22 cellular contexts compared by ENCODE assay signal in genomic region chr20:47287609-47288144, GRCh38.
A peak's percentile ranks its signal among the peaks of the same experiment; 100 is the strongest.
DNase-seq lines count a peak whose midpoint lies in the region; ATAC-seq, FAIRE-seq and TF ChIP-seq lines count a peak whose summit lies in the region.
"Had no signal": no experiment of that assay in that cellular context is flagged by ENCODE, and none has a peak within 500 bp of the region (broad histone marks: within the 10 kb centered on the region; RNA-seq: fewer than 3 reads in every experiment).

No MANE protein-coding gene starts in this region.

- no peak overlapping the region for H3T11ph ChIP-seq in H9 (ENCODE audit: low read length)

- no peak overlapping the region for H3K14ac ChIP-seq in H9 (ENCODE audit: insufficient read depth, low read length)

- H3K23ac ChIP-seq in H9 (ENCODE audit: insufficient read length, low read depth, low read length): no peak overlapping the region

- peaks cover 2% of the 10 kb centered on the region for H3K79me1 ChIP-seq in H9 (ENCODE audit: insufficient read depth, low read depth, low read length, poor library complexity, severe bottlenecking)

- no peaks in the 10 kb centered on the region for H3K27me3 ChIP-seq in Caco-2 (replicated peaks; ENCODE audit: control insufficient read depth, insufficient read depth, low read length)
- no peaks in the 10 kb centered on the region for H3K27me3 ChIP-seq in H9 (ENCODE audit: insufficient read depth, low read length)
- H3K27me3 ChIP-seq in adrenal gland: no peaks in the 10 kb centered on the region
- H3K27me3 ChIP-seq: BLaER1 treated with 17β-estradiol and CSF1 and Interleukin-3, amounts not matched to agents 10 nM and 100 nM; SJSA1 had no signal

- H3K4me3 ChIP-seq in Caco-2 (ENCODE audit: low read depth, low read length) (no peak overlapping the region), adrenal gland (no peak overlapping the region)
- H3K4me3 ChIP-seq: BLaER1 treated with 17β-estradiol and CSF1 and Interleukin-3, amounts not matched to agents 10 nM and 100 nM; HAP-1; SJSA1 had no signal

- no peak overlapping the region for H4K91ac ChIP-seq in H9 (ENCODE audit: insufficient read length, low read depth, low read length)

- H3K79me2 ChIP-seq in H9 (ENCODE audit: insufficient read depth, low read length): no peaks in the 10 kb centered on the region

- ATAC-seq in HG03095 (IDR thresholded peaks at IDR 0.05; ENCODE audit: unreplicated experiment): no peak
- ATAC-seq: Right ventricle myocardium inferior had no signal

- H3K4me1 Mint-ChIP-seq in Caco-2 (ENCODE audit: low read depth, unreplicated experiment): peaks cover 28% of the 10 kb centered on the region
- H3K4me1 Mint-ChIP-seq in H9: peaks cover 0 to 2% of the 10 kb centered on the region in 2 experiments; a peak in 1 of 4 replicates
- H3K4me1 Mint-ChIP-seq in progenitor cell of endocrine pancreas (ENCODE audit: low read depth): peaks cover 13% of the 10 kb centered on the region
- H3K4me1 Mint-ChIP-seq: IgD-negative memory B cell had no signal

- H3K27ac ChIP-seq in H9 (ENCODE audit: insufficient read length, low read depth, low read length): no peak overlapping the region
- H3K27ac ChIP-seq in adrenal gland: peak overlapping the region in 4 of 5 donors; percentile 9 to 56 (median 30)
- H3K27ac ChIP-seq: BLaER1 treated with 17β-estradiol and CSF1 and Interleukin-3, amounts not matched to agents 10 nM and 100 nM; SJSA1 had no signal

- intact Hi-C loops in Caco-2 (cut with micrococcal nuclease; ENCODE audit: unreplicated experiment): no loop called here
- intact Hi-C loops in adrenal gland (cut with DNase I): no loop called here

- no peak overlapping the region for H2BK12ac ChIP-seq in H9 (ENCODE audit: insufficient read length, low read depth, low read length)

- H3K9me3 ChIP-seq in Caco-2 (no peaks in the 10 kb centered on the region), H9 (ENCODE audit: control insufficient read depth, low read depth, low read length) (no peaks in the 10 kb centered on the region), adrenal gland (replicated peaks in 1 of 3) (no peaks in the 10 kb centered on the region)
- H3K9me3 ChIP-seq: BLaER1 treated with 17β-estradiol and CSF1 and Interleukin-3, amounts not matched to agents 10 nM and 100 nM; HAP-1; SJSA1 had no signal

- H3K18ac ChIP-seq in H9 (ENCODE audit: insufficient read length, low read depth, low read length): no peak overlapping the region

- CTCF ChIA-PET in Caco-2 (lab: Charles Lee): interaction anchor here (0.6 to 2.3 kb wide), 2 partner anchors 95 to 96 kb away, joined by 6 read pairs; no protein-coding TSS in a partner anchor

- no peak overlapping the region for H4K8ac ChIP-seq in H9 (replicated peaks; ENCODE audit: insufficient read length, low read depth, low read length)

- no CpG with 5 or more reads among the region's 6 CpGs for WGBS in H9 (ENCODE audit: extremely low coverage, insufficient read length, low lambda C conversion rate)
- 93 to 97% (median 96%) methylated on average over 6 of the region's 6 CpGs for WGBS in adrenal gland, 4 donors

- no peak overlapping the region for H3K4me2 ChIP-seq in H9 (ENCODE audit: insufficient read depth, insufficient read length, low read length)
- H3K4me2 ChIP-seq: BLaER1 treated with 17β-estradiol and CSF1 and Interleukin-3, amounts not matched to agents 10 nM and 100 nM had no signal

- POLR2A ChIA-PET in Caco-2 (lab: Charles Lee): no interaction called here

- TF ChIP-seq CTCF in Caco-2 (IDR thresholded peaks at IDR 0.05; ENCODE audit: insufficient read depth in 1 of 2, low read depth in 1 of 2, low read length in 1 of 2, severe bottlenecking in 1 of 2, unreplicated experiment in 1 of 2): no peak
- no peak for TF ChIP-seq CTCF in H9 (conservative IDR thresholded peaks at IDR 0.05)
- TF ChIP-seq CTCF in adrenal gland (IDR thresholded peaks at IDR 0.05): no peak
- no peak for TF ChIP-seq CTCF in progenitor cell of endocrine pancreas (IDR thresholded peaks at IDR 0.05; ENCODE audit: unreplicated experiment)

- no peaks in the 10 kb centered on the region for H3K23me2 ChIP-seq in H9 (ENCODE audit: insufficient read length, low read depth, low read length, poor library complexity, severe bottlenecking)

- H3K27me3 Mint-ChIP-seq in Caco-2 (ENCODE audit: insufficient read depth, unreplicated experiment): no peaks in the 10 kb centered on the region
- H3K27me3 Mint-ChIP-seq in H9 (ENCODE audit: low read depth): no peaks in the 10 kb centered on the region
- no peaks in the 10 kb centered on the region for H3K27me3 Mint-ChIP-seq in progenitor cell of endocrine pancreas
- H3K27me3 Mint-ChIP-seq: CD4-positive, alpha-beta memory T cell; IgD-negative memory B cell had no signal

- no peak overlapping the region for H3K56ac ChIP-seq in H9 (ENCODE audit: insufficient read length, low read depth, low read length)

- no peak overlapping the region for H3K4ac ChIP-seq in H9 (ENCODE audit: low read depth, low read length)

- no peaks in the 10 kb centered on the region for H4K20me1 ChIP-seq in H9 (ENCODE audit: control insufficient read depth, insufficient read depth, insufficient read length)

- no peak for TF ChIP-seq POLR2A in adrenal gland (IDR thresholded peaks at IDR 0.05)

- no peak overlapping the region for H2BK15ac ChIP-seq in H9 (ENCODE audit: low read depth, low read length)

- H2BK120ac ChIP-seq in H9 (ENCODE audit: low read depth, low read length, poor library complexity, severe bottlenecking): no peak overlapping the region

- TSS peak; percentile 4 for BruUV-seq in Caco-2 (replicated peaks; lab: Mats Ljungman, UMichigan)

- no peak overlapping the region for H2BK5ac ChIP-seq in H9 (ENCODE audit: insufficient read length, low read length)

- DNase-seq in Caco-2 (no peak), H9 (no peak), adrenal gland (peak in 1 of 7 donors; percentile 35), progenitor cell of endocrine pancreas (ENCODE audit: low spot score, unreplicated experiment) (no peak), pons (ENCODE audit: low spot score) (no peak), GM19239 (ENCODE audit: insufficient read length, low spot score) (no peak)
- DNase-seq: ACHN; CD4-positive, alpha-beta memory T cell; DND-41; Karpas-422; NCI-H1694; NCI-H2081 treated with DMSO at 0.1 percent for 48 hours; NCI-H2171 treated with DMSO at 0.1 percent for 48 hours; NCI-H524 treated with DMSO at 0.1 percent for 48 hours; NCI-H82 had no signal

- H3K36me3 Mint-ChIP-seq in Caco-2 (ENCODE audit: insufficient read depth, unreplicated experiment): peaks cover 95% of the 10 kb centered on the region
- peaks cover 57 to 94% (median 93%) of the 10 kb centered on the region in 3 experiments; a peak in 6 of 7 replicates for H3K36me3 Mint-ChIP-seq in H9 (ENCODE audit: insufficient read depth in 1 of 3, low read depth in 3 of 3)
- H3K36me3 Mint-ChIP-seq in progenitor cell of endocrine pancreas (ENCODE audit: insufficient read depth): peaks cover 44% of the 10 kb centered on the region

- no peak overlapping the region for H2AFZ ChIP-seq in H9 (ENCODE audit: low read length)

- H4K5ac ChIP-seq in H9 (ENCODE audit: insufficient read length, low read depth, low read length): no peak overlapping the region

- H3K4me1 ChIP-seq in Caco-2: peaks cover 14% of the 10 kb centered on the region
- no peaks in the 10 kb centered on the region for H3K4me1 ChIP-seq in H9 (ENCODE audit: insufficient read depth, low read length)
- H3K4me1 ChIP-seq in adrenal gland (replicated peaks in 1 of 2): peaks cover 0 to 13% of the 10 kb centered on the region in 2 donors
- H3K4me1 ChIP-seq: BLaER1 treated with 17β-estradiol and CSF1 and Interleukin-3, amounts not matched to agents 10 nM and 100 nM; SJSA1 had no signal

- H3K9me3 Mint-ChIP-seq in Caco-2 (ENCODE audit: unreplicated experiment) (no peaks in the 10 kb centered on the region), H9 (no peaks in the 10 kb centered on the region), progenitor cell of endocrine pancreas (ENCODE audit: low read depth) (no peaks in the 10 kb centered on the region)
- H3K9me3 Mint-ChIP-seq: CD4-positive, alpha-beta memory T cell; IgD-negative memory B cell had no signal

- FAIRE-seq in GM19239 (lab: Jason Lieb, UNC): no peak
- FAIRE-seq: GM12892 had no signal

- H3K36me3 ChIP-seq in Caco-2 (ENCODE audit: control insufficient read depth, insufficient read depth, low read length) (peaks cover 16% of the 10 kb centered on the region), adrenal gland (replicated peaks in 1 of 2) (peaks cover 0 to 95% of the 10 kb centered on the region in 2 donors)

- H2BK20ac ChIP-seq in H9 (ENCODE audit: low read depth, low read length, poor library complexity, severe bottlenecking): no peak overlapping the region

- H3K4me3 Mint-ChIP-seq in Caco-2 (ENCODE audit: unreplicated experiment) (no peak overlapping the region), H9 (no peak overlapping the region), progenitor cell of endocrine pancreas (ENCODE audit: low read depth) (no peak overlapping the region)
- H3K4me3 Mint-ChIP-seq: CD4-positive, alpha-beta memory T cell; IgD-negative memory B cell had no signal

- H3K27ac Mint-ChIP-seq in Caco-2 (ENCODE audit: unreplicated experiment) (no peak overlapping the region), H9 (peak overlapping the region in 2 of 3 experiments; percentile 55 to 80; a peak in 2 of 7 replicates), progenitor cell of endocrine pancreas (peak overlapping the region; percentile 27)

- H3K9ac ChIP-seq in H9 (ENCODE audit: extremely low read depth, insufficient read length, low read length): no peak overlapping the region
- H3K9ac ChIP-seq: BLaER1 treated with 17β-estradiol and CSF1 and Interleukin-3, amounts not matched to agents 10 nM and 100 nM had no signal

- no peak overlapping the region for H2AK5ac ChIP-seq in H9 (ENCODE audit: insufficient read length, low read length)
